13 cellular contexts compared by ENCODE assay signal in the genomic region with DNA sequence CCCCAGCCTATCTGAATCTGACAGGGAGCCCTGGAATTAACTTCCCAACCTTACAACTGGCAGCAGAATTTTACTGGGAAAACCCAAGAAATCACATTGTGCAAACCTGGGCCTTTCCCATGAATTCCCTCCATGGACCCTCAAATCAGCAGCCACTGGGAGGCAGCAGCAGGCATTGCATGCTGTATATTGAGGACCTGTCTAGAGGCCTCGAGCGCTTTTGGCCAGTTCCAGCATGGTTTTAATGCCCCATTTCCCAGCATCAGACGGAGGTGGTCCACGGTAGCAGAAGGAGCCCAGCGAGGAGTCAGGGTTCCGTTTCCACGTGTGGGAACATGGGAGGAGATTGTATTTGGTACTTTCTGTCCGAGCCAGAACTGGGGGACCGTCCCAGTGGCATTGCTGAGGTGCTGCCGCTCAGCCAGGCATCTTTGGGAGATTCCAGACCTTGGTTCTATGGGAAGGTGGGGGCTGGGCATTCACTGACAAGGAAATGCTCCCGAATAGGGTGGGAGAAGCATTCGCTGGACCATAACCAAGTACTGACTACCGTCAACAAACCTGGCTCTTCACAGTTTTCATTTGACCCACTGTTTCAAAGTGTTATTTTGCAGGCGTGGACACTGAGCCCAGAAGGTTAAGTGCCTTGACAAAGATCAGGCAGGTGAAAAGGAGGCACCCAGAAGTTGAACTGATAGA. TPM values are rescaled to one million over a fixed set of nuclear protein-coding genes. Genes with fewer than 3 reads are reported as not detected.
DNase-seq lines count a peak whose midpoint lies in the region; ATAC-seq and TF ChIP-seq lines count a peak whose summit lies in the region.
"Had no signal": no experiment of that assay in that cellular context is flagged by ENCODE, and none has a peak within 500 bp of the region (broad histone marks: within the 10 kb centered on the region; RNA-seq: fewer than 3 reads in every experiment).

No MANE protein-coding gene starts in this region.

- intact Hi-C loops in head of caudate nucleus (cut with DNase I) = no loop called here

- TF ChIP-seq CTCF in AG09309 (IDR thresholded peaks at IDR 0.05; ENCODE audit: control insufficient read depth, insufficient read depth, low read depth, low read length, missing control alignments) (peak; percentile 15), RWPE2 (IDR thresholded peaks at IDR 0.05; ENCODE audit: poor library complexity, severe bottlenecking) (peak; percentile 27)

- WGBS in GM23248 (ENCODE audit: low coverage in 1 of 2, low lambda C conversion rate in 2 of 2, missing lambda C conversion rate in 2 of 2), 2 experiments = 51 to 53% methylated on average over 14 of the region's 14 CpGs

- H3K4me3 ChIP-seq in AG09309 (ENCODE audit: control insufficient read depth, low read depth, low read length) (no peak overlapping the region), GM23248 (no peak overlapping the region), RWPE2 (ENCODE audit: severe bottlenecking) (no peak overlapping the region)

- no peak overlapping the region for H3K27ac ChIP-seq in GM23248
- no peak overlapping the region for H3K27ac ChIP-seq in RWPE2 (ENCODE audit: poor library complexity, severe bottlenecking)

- ATAC-seq in RWPE2 (ENCODE audit: low read depth) (no peak; the same call in 2 of the 3 replicates), HG03520 (IDR thresholded peaks at IDR 0.05; ENCODE audit: unreplicated experiment) (no peak), HG03460 (IDR thresholded peaks at IDR 0.05; ENCODE audit: unreplicated experiment) (no peak)
- ATAC-seq: activated naive CD4-positive, alpha-beta T cell treated with anti-CD3 and anti-CD28 coated beads, Interleukin-2, amount 50 U/mL, for 72 hours had no signal

- H3K36me3 ChIP-seq in GM23248 (ENCODE audit: low read depth) (no peaks in the 10 kb centered on the region), RWPE2 (ENCODE audit: low read depth) (no peaks in the 10 kb centered on the region)

- H3K4me1 ChIP-seq in GM23248 (ENCODE audit: insufficient read depth) (no peaks in the 10 kb centered on the region), RWPE2 (ENCODE audit: insufficient read depth, poor library complexity, severe bottlenecking) (peaks cover 4% of the 10 kb centered on the region)

- no peaks in the 10 kb centered on the region for H4K20me1 ChIP-seq in GM23248 (ENCODE audit: insufficient read depth)

- 0 out of 2 replicates have a peak, but pooled peaks cover 5% of the 10 kb centered on the region for H3K27me3 ChIP-seq in GM23248 (replicated peaks; ENCODE audit: insufficient read depth)
- H3K27me3 ChIP-seq in RWPE2 (ENCODE audit: insufficient read depth, poor library complexity, severe bottlenecking) = no peaks in the 10 kb centered on the region

- H2AFZ ChIP-seq in GM23248 = no peak overlapping the region

- H3K9me3 ChIP-seq in GM23248 (ENCODE audit: low read depth) = no peaks in the 10 kb centered on the region
- H3K9me3 ChIP-seq in RWPE2 (ENCODE audit: severe bottlenecking) = no peaks in the 10 kb centered on the region
- H3K9me3 ChIP-seq: Caco-2 had no signal

- no peaks in the 10 kb centered on the region for H3K79me2 ChIP-seq in GM23248 (ENCODE audit: insufficient read depth)

- H3K4me2 ChIP-seq in GM23248 (ENCODE audit: unreplicated experiment) = no peak overlapping the region

- in situ Hi-C loops in GM23248 (cut with MboI) = no loop called here

- DNase-seq in AG09309 (ENCODE audit: low read depth) = no peak
- DNase-seq in GM23248 = peak; percentile 18
- DNase-seq in RWPE2 (ENCODE audit: low spot score) = no peak
- DNase-seq in head of caudate nucleus = peak in 30 of 42 donors; percentile 15 to 80 (median 40)
- DNase-seq in AML-193 (lab: John Stamatoyannopoulos, UW) = no peak
- no peak for DNase-seq in stimulated activated CD4-positive, alpha-beta T cell treated with anti-CD3 and anti-CD28 coated beads, Interleukin-4, amount 100 ng/mL, for 1 hour
- DNase-seq: activated CD4-positive, CD25-positive, alpha-beta regulatory T cell; NCI-H345; stimulated activated CD4-positive, alpha-beta T cell treated with anti-CD3 and anti-CD28 coated beads, Interleukin-4, amount 100 ng/mL, for 4 hours had no signal

- no peaks in the 10 kb centered on the region for H3K9me2 ChIP-seq in GM23248 (ENCODE audit: insufficient read depth)

- H3F3A ChIP-seq in GM23248 (ENCODE audit: insufficient read depth) = no peaks in the 10 kb centered on the region

- no peak overlapping the region for H3K9ac ChIP-seq in GM23248

RNA-seq across cellular contexts. Expression of a gene that starts 15.9 kb away (rescaled TPM):
- not detected in 2 replicates for total RNA-seq in GM23248 (2014; rRNA removed; shearing (Covaris generic))
- polyA plus RNA-seq in GM23248 (2016; fragmentation: Nextera tagmentation; extraction: Ambion mirVana) = not detected in 2 replicates

Comparison
In these comparisons a context has a peak if more than half of its experiments do, and no peak if none do; other contexts are left out.
1. DNase-seq: peak in GM23248 (single experiment) and head of caudate nucleus (30 of 42); none in AG09309 (single experiment), RWPE2 (single experiment), AML-193 (0 of 2) and stimulated activated CD4-positive, alpha-beta T cell treated with anti-CD3 and anti-CD28 coated beads, Interleukin-4, amount 100 ng/mL, for 1 hour (single experiment).